In genomic region chr5:2569201-2569600, GRCh38 we compare ENCODE assay signal across 23 cellular contexts.
"Had no signal": no experiment of that assay in that cellular context is flagged by ENCODE, and none has a peak within 500 bp of the region (broad histone marks: within the 10 kb centered on the region; RNA-seq: fewer than 3 reads in every experiment).

No MANE protein-coding gene starts in this region.

- H3K4me1 ChIP-seq: colonic mucosa, sigmoid colon, testis, tibial nerve, upper lobe of right lung, vagina had no signal

- H3K4me3 ChIP-seq: colonic mucosa, hepatocyte, lung, ovary, sigmoid colon, skin epidermis, testis, tibial nerve, upper lobe of right lung, vagina had no signal

- DNase-seq: colonic mucosa; dermis blood vessel endothelial cell; effector CD4-positive, alpha-beta T cell; endodermal cell; erythroblast; foreskin melanocyte; left colon; left ventricle myocardium superior; naive thymus-derived CD8-positive, alpha-beta T cell; nucleus accumbens; ovary; sigmoid colon; stimulated activated CD4-positive, alpha-beta T cell treated with anti-CD3 and anti-CD28 coated beads, Interleukin-2, amount 100 ng/mL, for 24 hours; stimulated activated CD4-positive, alpha-beta T cell treated with anti-CD3 and anti-CD28 coated beads, Interleukin-4, amount 100 ng/mL, for 4 hours; stimulated activated naive B cell treated with anti-CD40 and anti-IgM and Interleukin-4, amounts not matched to agents 10 μg/mL and 1 μg/mL and 100 μg/mL, for 72 hours; stimulated activated naive CD8-positive, alpha-beta T cell treated with anti-CD3 and anti-CD28 coated beads, Interleukin-15, amount 100 ng/mL, for 72 hours; testis; upper lobe of right lung had no signal

- H3K79me2 ChIP-seq: hepatocyte had no signal

- H3K27me3 ChIP-seq: colonic mucosa, hepatocyte, ovary, sigmoid colon, testis, tibial nerve, upper lobe of right lung, vagina had no signal

- H3K4me2 ChIP-seq: hepatocyte had no signal

- H3K27ac ChIP-seq: colonic mucosa, hepatocyte, ovary, sigmoid colon, skin epidermis, testis, tibial nerve, upper lobe of right lung, vagina had no signal

- H3K36me3 ChIP-seq: colonic mucosa, ovary, sigmoid colon, tibial nerve, upper lobe of right lung, vagina had no signal
